In genomic region chr12:69633061-69633460, GRCh38 we compare ENCODE assay signal across 14 cellular contexts. TPM values are rescaled to one million over a fixed set of nuclear protein-coding genes. Genes with fewer than 3 reads are reported as not detected.
DNase-seq lines count a peak whose midpoint lies in the region; ATAC-seq and TF ChIP-seq lines count a peak whose summit lies in the region.
"Had no signal": no experiment of that assay in that cellular context is flagged by ENCODE, and none has a peak within 500 bp of the region (broad histone marks: within the 10 kb centered on the region; RNA-seq: fewer than 3 reads in every experiment).

No MANE protein-coding gene starts in this region.

- H3K4me3 ChIP-seq in DND-41 (ENCODE audit: low read depth in 1 of 2, low read length in 2 of 2) (no peak overlapping the region), H7 (ENCODE audit: insufficient read depth, low read depth, low read length) (no peak overlapping the region), SK-N-SH (ENCODE audit: low read depth in 2 of 2, low read length in 1 of 2) (no peak overlapping the region), Peyer's patch (no peak overlapping the region)
- H3K4me3 ChIP-seq: gastrocnemius medialis, HAP-1 had no signal

- TF ChIP-seq POLR2A in Peyer's patch (IDR thresholded peaks at IDR 0.05), result no peak

- H2AFZ ChIP-seq in DND-41 (ENCODE audit: low read depth, low read length) (no peak overlapping the region), SK-N-SH (ENCODE audit: low read depth) (no peak overlapping the region)

- no peaks in the 10 kb centered on the region for H3K36me3 ChIP-seq in DND-41 (ENCODE audit: insufficient read depth, low read length)
- H3K36me3 ChIP-seq in H7 (replicated peaks; ENCODE audit: control insufficient read depth, insufficient read depth, low read length), result no peaks in the 10 kb centered on the region
- no peaks in the 10 kb centered on the region for H3K36me3 ChIP-seq in SK-N-SH (replicated peaks in 1 of 2; ENCODE audit: control insufficient read depth in 1 of 2, insufficient read depth in 2 of 2, low read length in 1 of 2)
- H3K36me3 ChIP-seq in Peyer's patch, result no peaks in the 10 kb centered on the region
- H3K36me3 ChIP-seq: gastrocnemius medialis, HAP-1 had no signal

- H4K20me1 ChIP-seq in DND-41 (ENCODE audit: insufficient read depth, low read length) (no peaks in the 10 kb centered on the region), SK-N-SH (ENCODE audit: insufficient read depth) (no peaks in the 10 kb centered on the region)

- TF ChIP-seq EP300 in SK-N-SH (IDR thresholded peaks at IDR 0.05; ENCODE audit: borderline replicate concordance in 1 of 2, low read depth in 1 of 2, low read length in 1 of 2), result no peak

- no peaks in the 10 kb centered on the region for H3K79me2 ChIP-seq in DND-41 (ENCODE audit: insufficient read depth, low read length)
- H3K79me2 ChIP-seq in SK-N-SH (ENCODE audit: insufficient read depth), result no peaks in the 10 kb centered on the region

- H3K4me1 ChIP-seq in DND-41 (ENCODE audit: insufficient read depth, low read length), result no peaks in the 10 kb centered on the region
- no peaks in the 10 kb centered on the region for H3K4me1 ChIP-seq in SK-N-SH (ENCODE audit: control insufficient read depth in 1 of 2, insufficient read depth in 2 of 2, low read depth in 1 of 2, low read length in 1 of 2)
- H3K4me1 ChIP-seq in foreskin keratinocyte, result no peaks in the 10 kb centered on the region
- H3K4me1 ChIP-seq in Peyer's patch, result no peaks in the 10 kb centered on the region
- H3K4me1 ChIP-seq: gastrocnemius medialis, HAP-1 had no signal

- H3K9me3 ChIP-seq in DND-41 (ENCODE audit: insufficient read depth, low read length, severe bottlenecking), result no peaks in the 10 kb centered on the region
- no peaks in the 10 kb centered on the region for H3K9me3 ChIP-seq in SK-N-SH
- H3K9me3 ChIP-seq in Peyer's patch, result no peaks in the 10 kb centered on the region
- H3K9me3 ChIP-seq: gastrocnemius medialis, HAP-1 had no signal

- H3K27ac ChIP-seq in DND-41 (ENCODE audit: low read length) (no peak overlapping the region), SK-N-SH (ENCODE audit: low read depth in 2 of 2, low read length in 1 of 2) (no peak overlapping the region), foreskin keratinocyte (no peak overlapping the region), Peyer's patch (no peak overlapping the region)
- H3K27ac ChIP-seq: gastrocnemius medialis had no signal

- no peak for TF ChIP-seq RAD21 in SK-N-SH (IDR thresholded peaks at IDR 0.05; ENCODE audit: low read length)

- H3K27me3 ChIP-seq in DND-41 (ENCODE audit: insufficient read depth, low read length, poor library complexity) (no peaks in the 10 kb centered on the region), H7 (ENCODE audit: control insufficient read depth, insufficient read depth, low read length) (no peaks in the 10 kb centered on the region), SK-N-SH (ENCODE audit: insufficient read depth) (no peaks in the 10 kb centered on the region), foreskin keratinocyte (no peaks in the 10 kb centered on the region), Peyer's patch (no peaks in the 10 kb centered on the region)
- H3K27me3 ChIP-seq: gastrocnemius medialis had no signal

- DNase-seq in DND-41, result no peak
- DNase-seq in H7, result peak; percentile 48
- DNase-seq in SK-N-SH, result no peak
- no peak for DNase-seq in foreskin keratinocyte
- no peak for DNase-seq in T-helper 1 cell
- DNase-seq in NCI-H2107 treated with DMSO at 0.1 percent for 48 hours (lab: John Stamatoyannopoulos, UW; ENCODE audit: unreplicated experiment), result no peak
- no peak for DNase-seq in Peyer's patch
- DNase-seq: CD8-positive, alpha-beta memory T cell; gastrocnemius medialis; kidney glomerular epithelial cell; naive thymus-derived CD4-positive, alpha-beta T cell had no signal

- TF ChIP-seq CTCF in DND-41 (IDR thresholded peaks at IDR 0.05; ENCODE audit: borderline replicate concordance, extremely low read depth, low read length, poor library complexity, severe bottlenecking), result peak; percentile 37
- peak; percentile 36; the same call in 1 of the 2 replicates for TF ChIP-seq CTCF in SK-N-SH (IDR thresholded peaks at IDR 0.05)
- TF ChIP-seq CTCF in foreskin keratinocyte (conservative IDR thresholded peaks at IDR 0.05), result peak; percentile 58
- peak in 1 of 6 experiments; percentile 13 for TF ChIP-seq CTCF in Peyer's patch (IDR thresholded peaks at IDR 0.05)

- ATAC-seq in DND-41 (ENCODE audit: insufficient read depth, low read depth), result no peak
- no peak for ATAC-seq in foreskin keratinocyte
- no peak for ATAC-seq in HG03457 (IDR thresholded peaks at IDR 0.05; ENCODE audit: unreplicated experiment)
- ATAC-seq: naive thymus-derived CD4-positive, alpha-beta T cell had no signal

- H3K9ac ChIP-seq in DND-41 (ENCODE audit: low read depth, low read length) (no peak overlapping the region), SK-N-SH (no peak overlapping the region)

- no peaks in the 10 kb centered on the region for H3F3A ChIP-seq in SK-N-SH (replicated peaks; ENCODE audit: insufficient read depth)

- POLR2A ChIA-PET in SK-N-SH (lab: Yijun Ruan, JAX), result no interaction called here

- CTCF ChIA-PET in SK-N-SH (lab: Yijun Ruan, JAX), result no interaction called here

- no peak overlapping the region for H3K4me2 ChIP-seq in DND-41 (ENCODE audit: insufficient read depth, low read length)
- H3K4me2 ChIP-seq in SK-N-SH, result no peak overlapping the region

- no peaks in the 10 kb centered on the region for H3K9me2 ChIP-seq in SK-N-SH

- 90% methylated on average over 2 of the region's 2 CpGs for WGBS in SK-N-SH (ENCODE audit: low lambda C conversion rate)

TF ChIP-seq in SK-N-SH, 30 proteins besides CTCF, POLR2A, EP300 and RAD21:
- TF ChIP-seq IRF3 (IDR thresholded peaks at IDR 0.05; ENCODE audit: low read depth, low read length) (no peak), TCF12 (IDR thresholded peaks at IDR 0.05) (no peak)

RNA-seq across cellular contexts. Expression of gene LRRC10, which starts 22.4 kb away (rescaled TPM):
- total RNA-seq in H7 (2014; rRNA removed; shearing (Covaris generic)), result not detected in 2 replicates
- polyA plus RNA-seq in SK-N-SH (2012; rRNA removed) (not detected in 2 replicates), foreskin keratinocyte (not detected in 2 replicates)
- not detected in 2 replicates for polyA plus RNA-seq in SK-N-SH (2012; cell fraction: cytosol; rRNA removed)
- not detected in 2 replicates for polyA plus RNA-seq in SK-N-SH (2012; cell fraction: nucleus; rRNA removed)
- total RNA-seq in foreskin keratinocyte (not detected in 2 replicates), Peyer's patch (not detected)
- total RNA-seq: CD8-positive, alpha-beta memory T cell; gastrocnemius medialis; HT1080; naive thymus-derived CD4-positive, alpha-beta T cell had no signal
- polyA plus RNA-seq: CD8-positive, alpha-beta memory T cell; naive thymus-derived CD4-positive, alpha-beta T cell had no signal

RNA-seq across cellular contexts. Expression of gene CCT2, which starts 47.8 kb away (rescaled TPM):
- 480 and 506 TPM in 2 replicates for total RNA-seq in H7 (2014; rRNA removed; shearing (Covaris generic))
- polyA plus RNA-seq in SK-N-SH (2012; rRNA removed), result 181 and 242 TPM in 2 replicates
- polyA plus RNA-seq in SK-N-SH (2012; cell fraction: cytosol; rRNA removed), result 203 and 218 TPM in 2 replicates
- 169 and 298 TPM in 2 replicates for polyA plus RNA-seq in SK-N-SH (2012; cell fraction: nucleus; rRNA removed)
- 275 and 297 TPM in 2 replicates for total RNA-seq in foreskin keratinocyte
- polyA plus RNA-seq in foreskin keratinocyte, result 218 and 269 TPM in 2 replicates
- 10 to 100 TPM; 37.7 to 82.5 (median 59.4) TPM for total RNA-seq in Peyer's patch
